Comparison of ENCODE assay signal across 15 cellular contexts in the genomic region with DNA sequence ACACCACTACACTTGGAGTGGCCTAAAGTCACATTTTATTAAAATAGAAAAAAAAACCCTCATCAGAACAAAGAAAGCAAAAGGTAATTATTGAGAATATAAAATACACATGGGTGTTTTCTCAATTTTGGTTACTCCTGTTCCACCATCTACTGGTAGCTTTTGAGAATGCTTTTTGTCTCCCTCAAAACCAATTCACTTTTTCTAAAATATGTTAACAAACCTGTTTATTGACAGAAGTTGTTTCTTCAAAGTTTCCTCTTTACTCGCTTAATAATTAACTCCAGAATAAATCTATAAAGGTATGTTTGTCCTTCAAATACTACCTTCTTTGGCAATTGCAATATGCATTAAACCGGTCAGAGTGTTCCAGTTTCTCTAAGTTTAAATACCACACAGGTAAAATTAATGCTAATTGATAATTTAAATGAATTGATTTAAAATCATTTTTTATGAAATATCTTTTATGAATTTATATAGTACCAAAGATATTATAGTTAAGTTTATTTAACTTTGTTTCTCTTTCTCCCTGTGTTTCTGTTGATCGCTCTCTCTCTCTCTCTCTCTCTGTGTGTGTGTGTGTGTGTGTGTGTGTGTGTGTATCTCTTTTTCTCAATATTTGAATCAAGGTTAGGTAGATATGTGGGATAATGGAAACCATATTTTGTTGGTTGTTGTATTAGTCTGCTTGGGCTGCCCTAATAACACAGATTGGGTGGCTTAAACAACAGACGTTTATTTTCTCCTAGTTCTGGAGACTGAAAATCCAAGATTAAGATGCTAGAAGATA.
DNase-seq lines count a peak whose midpoint lies in the region; ATAC-seq and TF ChIP-seq lines count a peak whose summit lies in the region.
"Had no signal": no experiment of that assay in that cellular context is flagged by ENCODE, and none has a peak within 500 bp of the region (broad histone marks: within the 10 kb centered on the region; RNA-seq: fewer than 3 reads in every experiment).

No MANE protein-coding gene starts in this region.

- H3K4me2 ChIP-seq in SK-N-SH (no peak overlapping the region), PC-9 (no peak overlapping the region)

- POLR2A ChIA-PET in SK-N-SH (lab: Yijun Ruan, JAX) = no interaction called here
- POLR2A ChIA-PET in PC-9 (lab: Charles Lee; ENCODE audit: unreplicated experiment) = no interaction called here

- intact Hi-C loops in PC-9 (cut with micrococcal nuclease; ENCODE audit: unreplicated experiment) = no loop called here

- DNase-seq in SK-N-SH (no peak), PC-9 (no peak), foreskin keratinocyte (no peak), superior temporal gyrus (ENCODE audit: extremely low spot score) (peak; percentile 29)
- no peak for DNase-seq in activated naive CD4-positive, alpha-beta T cell (lab: John Stamatoyannopoulos, UW)
- DNase-seq: activated T-cell treated with anti-CD3 and anti-CD28 coated beads for 4 hours; amygdala; EL; left lung; NCI-H1092; stimulated activated CD4-positive, alpha-beta T cell treated with anti-CD3 and anti-CD28 coated beads, Interleukin-15, amount 100 ng/mL, for 24 hours had no signal

- no peaks in the 10 kb centered on the region for H3K4me1 ChIP-seq in SK-N-SH (ENCODE audit: control insufficient read depth in 1 of 2, insufficient read depth in 2 of 2, low read depth in 1 of 2, low read length in 1 of 2)
- no peaks in the 10 kb centered on the region for H3K4me1 ChIP-seq in PC-9 (replicated peaks; ENCODE audit: insufficient read depth)
- H3K4me1 ChIP-seq in foreskin keratinocyte = no peaks in the 10 kb centered on the region
- H3K4me1 ChIP-seq: left lung had no signal

- H3K4me3 ChIP-seq in SK-N-SH (ENCODE audit: low read depth in 2 of 2, low read length in 1 of 2) (no peak overlapping the region), PC-9 (no peak overlapping the region)
- H3K4me3 ChIP-seq: left lung had no signal

- no peaks in the 10 kb centered on the region for H3K9me2 ChIP-seq in SK-N-SH
- no peaks in the 10 kb centered on the region for H3K9me2 ChIP-seq in PC-9 (ENCODE audit: insufficient read depth)

- TF ChIP-seq CTCF in SK-N-SH (IDR thresholded peaks at IDR 0.05) (peak; percentile 39), PC-9 (conservative IDR thresholded peaks at IDR 0.05) (peak; percentile 42; the same call in 1 of the 2 replicates), foreskin keratinocyte (conservative IDR thresholded peaks at IDR 0.05) (peak; percentile 31)

- H2AFZ ChIP-seq in SK-N-SH (ENCODE audit: low read depth) (no peak overlapping the region), PC-9 (no peak overlapping the region)

- WGBS in SK-N-SH (ENCODE audit: low lambda C conversion rate) = 19% methylated on average over 4 of the region's 4 CpGs

- no peak overlapping the region for H3K9ac ChIP-seq in SK-N-SH

- H4K20me1 ChIP-seq in SK-N-SH (ENCODE audit: insufficient read depth) (no peaks in the 10 kb centered on the region), PC-9 (ENCODE audit: insufficient read depth) (no peaks in the 10 kb centered on the region)

- H3K79me2 ChIP-seq in SK-N-SH (ENCODE audit: insufficient read depth) (no peaks in the 10 kb centered on the region), PC-9 (ENCODE audit: low read depth) (no peaks in the 10 kb centered on the region)

- no peak for TF ChIP-seq EP300 in SK-N-SH (IDR thresholded peaks at IDR 0.05; ENCODE audit: borderline replicate concordance in 1 of 2, low read depth in 1 of 2, low read length in 1 of 2)

- H3K27me3 ChIP-seq in SK-N-SH (ENCODE audit: insufficient read depth) = no peaks in the 10 kb centered on the region
- no peaks in the 10 kb centered on the region for H3K27me3 ChIP-seq in PC-9 (ENCODE audit: insufficient read depth, low read depth)
- H3K27me3 ChIP-seq in foreskin keratinocyte = no peaks in the 10 kb centered on the region
- H3K27me3 ChIP-seq: left lung had no signal

- H3K27ac ChIP-seq in SK-N-SH (ENCODE audit: low read depth in 2 of 2, low read length in 1 of 2) (no peak overlapping the region), PC-9 (no peak overlapping the region), foreskin keratinocyte (no peak overlapping the region)
- H3K27ac ChIP-seq: HL-60, left lung had no signal

- no peaks in the 10 kb centered on the region for H3F3A ChIP-seq in SK-N-SH (replicated peaks; ENCODE audit: insufficient read depth)
- H3F3A ChIP-seq in PC-9 (ENCODE audit: insufficient read depth, low read depth) = no peaks in the 10 kb centered on the region

- CTCF ChIA-PET in SK-N-SH (lab: Yijun Ruan, JAX) (no interaction called here), PC-9 (lab: Charles Lee) (no interaction called here)

- ATAC-seq in SK-N-SH treated with all-trans-retinoic acid at 6 μM for 48 hours (no peak), foreskin keratinocyte (no peak), HG02759 (IDR thresholded peaks at IDR 0.05; ENCODE audit: unreplicated experiment) (no peak), esophagus mucosa (no peak)
- ATAC-seq: left lung had no signal

- H3K9me3 ChIP-seq in SK-N-SH = no peaks in the 10 kb centered on the region
- H3K9me3 ChIP-seq in PC-9 (ENCODE audit: insufficient read depth, low read depth) = no peaks in the 10 kb centered on the region
- H3K9me3 ChIP-seq: left lung had no signal

- TF ChIP-seq RAD21 in SK-N-SH (IDR thresholded peaks at IDR 0.05; ENCODE audit: low read length) = 0 out of 2 replicates have a peak, but pooled peaks have one; percentile 9

- no TSS peak for BruUV-seq in PC-9 (replicated peaks; lab: Mats Ljungman, UMichigan)

- H3K36me3 ChIP-seq in SK-N-SH (replicated peaks in 1 of 2; ENCODE audit: control insufficient read depth in 1 of 2, insufficient read depth in 2 of 2, low read length in 1 of 2) = no peaks in the 10 kb centered on the region
- no peaks in the 10 kb centered on the region for H3K36me3 ChIP-seq in PC-9 (ENCODE audit: low read depth)
- H3K36me3 ChIP-seq: left lung had no signal

TF ChIP-seq in SK-N-SH, 30 proteins besides CTCF, POLR2A, EP300 and RAD21 (continues in another document):
- TF ChIP-seq, protein P1, sequence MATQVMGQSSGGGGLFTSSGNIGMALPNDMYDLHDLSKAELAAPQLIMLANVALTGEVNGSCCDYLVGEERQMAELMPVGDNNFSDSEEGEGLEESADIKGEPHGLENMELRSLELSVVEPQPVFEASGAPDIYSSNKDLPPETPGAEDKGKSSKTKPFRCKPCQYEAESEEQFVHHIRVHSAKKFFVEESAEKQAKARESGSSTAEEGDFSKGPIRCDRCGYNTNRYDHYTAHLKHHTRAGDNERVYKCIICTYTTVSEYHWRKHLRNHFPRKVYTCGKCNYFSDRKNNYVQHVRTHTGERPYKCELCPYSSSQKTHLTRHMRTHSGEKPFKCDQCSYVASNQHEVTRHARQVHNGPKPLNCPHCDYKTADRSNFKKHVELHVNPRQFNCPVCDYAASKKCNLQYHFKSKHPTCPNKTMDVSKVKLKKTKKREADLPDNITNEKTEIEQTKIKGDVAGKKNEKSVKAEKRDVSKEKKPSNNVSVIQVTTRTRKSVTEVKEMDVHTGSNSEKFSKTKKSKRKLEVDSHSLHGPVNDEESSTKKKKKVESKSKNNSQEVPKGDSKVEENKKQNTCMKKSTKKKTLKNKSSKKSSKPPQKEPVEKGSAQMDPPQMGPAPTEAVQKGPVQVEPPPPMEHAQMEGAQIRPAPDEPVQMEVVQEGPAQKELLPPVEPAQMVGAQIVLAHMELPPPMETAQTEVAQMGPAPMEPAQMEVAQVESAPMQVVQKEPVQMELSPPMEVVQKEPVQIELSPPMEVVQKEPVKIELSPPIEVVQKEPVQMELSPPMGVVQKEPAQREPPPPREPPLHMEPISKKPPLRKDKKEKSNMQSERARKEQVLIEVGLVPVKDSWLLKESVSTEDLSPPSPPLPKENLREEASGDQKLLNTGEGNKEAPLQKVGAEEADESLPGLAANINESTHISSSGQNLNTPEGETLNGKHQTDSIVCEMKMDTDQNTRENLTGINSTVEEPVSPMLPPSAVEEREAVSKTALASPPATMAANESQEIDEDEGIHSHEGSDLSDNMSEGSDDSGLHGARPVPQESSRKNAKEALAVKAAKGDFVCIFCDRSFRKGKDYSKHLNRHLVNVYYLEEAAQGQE (IDR thresholded peaks at IDR 0.05; ENCODE audit: low read depth, low read length) = no peak
- no peak for TF ChIP-seq SMC3 (IDR thresholded peaks at IDR 0.05; ENCODE audit: low read depth, low read length)

TF ChIP-seq in SK-N-SH treated with all-trans-retinoic acid at 6 μM for 48 hours, 23 proteins besides CTCF, POLR2A, EP300 and RAD21 (continues in another document):
- TF ChIP-seq ZFP30 (CRISPR knock-in tag; IDR thresholded peaks at IDR 0.05) (no peak), ISL1 (CRISPR knock-in tag; IDR thresholded peaks at IDR 0.05) (no peak), ESRRG (CRISPR knock-in tag; IDR thresholded peaks at IDR 0.05) (no peak)
- TF ChIP-seq, protein P2, sequence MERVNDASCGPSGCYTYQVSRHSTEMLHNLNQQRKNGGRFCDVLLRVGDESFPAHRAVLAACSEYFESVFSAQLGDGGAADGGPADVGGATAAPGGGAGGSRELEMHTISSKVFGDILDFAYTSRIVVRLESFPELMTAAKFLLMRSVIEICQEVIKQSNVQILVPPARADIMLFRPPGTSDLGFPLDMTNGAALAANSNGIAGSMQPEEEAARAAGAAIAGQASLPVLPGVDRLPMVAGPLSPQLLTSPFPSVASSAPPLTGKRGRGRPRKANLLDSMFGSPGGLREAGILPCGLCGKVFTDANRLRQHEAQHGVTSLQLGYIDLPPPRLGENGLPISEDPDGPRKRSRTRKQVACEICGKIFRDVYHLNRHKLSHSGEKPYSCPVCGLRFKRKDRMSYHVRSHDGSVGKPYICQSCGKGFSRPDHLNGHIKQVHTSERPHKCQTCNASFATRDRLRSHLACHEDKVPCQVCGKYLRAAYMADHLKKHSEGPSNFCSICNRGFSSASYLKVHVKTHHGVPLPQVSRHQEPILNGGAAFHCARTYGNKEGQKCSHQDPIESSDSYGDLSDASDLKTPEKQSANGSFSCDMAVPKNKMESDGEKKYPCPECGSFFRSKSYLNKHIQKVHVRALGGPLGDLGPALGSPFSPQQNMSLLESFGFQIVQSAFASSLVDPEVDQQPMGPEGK (CRISPR knock-in tag; IDR thresholded peaks at IDR 0.05; ENCODE audit: borderline replicate concordance) = no peak
